In genomic region chr1:1894354-1895049, GRCh38 we compare ENCODE assay signal across 11 cellular contexts. TPM values are rescaled to one million over a fixed set of nuclear protein-coding genes. Genes with fewer than 3 reads are reported as not detected.
A peak's percentile ranks its signal among the peaks of the same experiment; 100 is the strongest.
DNase-seq lines count a peak whose midpoint lies in the region; ATAC-seq, FAIRE-seq and TF ChIP-seq lines count a peak whose summit lies in the region.
"Had no signal": no experiment of that assay in that cellular context is flagged by ENCODE, and none has a peak within 500 bp of the region (broad histone marks: within the 10 kb centered on the region; RNA-seq: fewer than 3 reads in every experiment).

No MANE protein-coding gene starts in this region.

- H3K4me1 ChIP-seq in neuronal stem cell (ENCODE audit: control insufficient read depth in 2 of 2, insufficient read depth in 1 of 2, low read depth in 1 of 2, low read length in 2 of 2) (peaks cover 14 to 24% of the 10 kb centered on the region in 2 donors), gastroesophageal sphincter (peaks cover 0 to 43% (median 20%) of the 10 kb centered on the region in 3 donors)

- no peak overlapping the region for H2BK120ac ChIP-seq in neuronal stem cell (ENCODE audit: low read depth, low read length)

- H4K8ac ChIP-seq in neuronal stem cell (ENCODE audit: low read depth, low read length), result no peak overlapping the region

- no peak for TF ChIP-seq EP300 in gastroesophageal sphincter (IDR thresholded peaks at IDR 0.05)

- H3K4me2 ChIP-seq in neuronal stem cell (ENCODE audit: insufficient read depth, low read length, poor library complexity, severe bottlenecking), result no peak overlapping the region

- no CpG with 5 or more reads among the region's 14 CpGs for WGBS in neuronal stem cell (ENCODE audit: extremely low coverage in 2 of 2, insufficient read length in 2 of 2, insufficient replicate concordance in 1 of 2), 2 donors
- 7% methylated on average over 2 of the region's 14 CpGs; no CpG with 5 or more reads in 1 of the 2 donors for WGBS in gastroesophageal sphincter (ENCODE audit: low coverage in 1 of 2), 2 donors

- H3K4me1 Mint-ChIP-seq in IgD-negative memory B cell (peaks cover 17 to 33% (median 27%) of the 10 kb centered on the region in 3 donors), Calu3 (ENCODE audit: low read depth, unreplicated experiment) (peaks cover 18% of the 10 kb centered on the region)
- H3K4me1 Mint-ChIP-seq in central memory CD8-positive, alpha-beta T cell, result peaks cover 32% of the 10 kb centered on the region

- TF ChIP-seq CTCF in C4-2B (conservative IDR thresholded peaks at IDR 0.05) (no peak), Calu3 (IDR thresholded peaks at IDR 0.05; ENCODE audit: unreplicated experiment) (no peak), gastroesophageal sphincter (IDR thresholded peaks at IDR 0.05) (no peak)

- H3K9me3 ChIP-seq in neuronal stem cell (replicated peaks in 1 of 2; ENCODE audit: control insufficient read depth in 2 of 2, insufficient read depth in 1 of 2, low read depth in 1 of 2, low read length in 2 of 2) (peaks cover 0 to 7% of the 10 kb centered on the region in 2 donors), gastroesophageal sphincter (no peaks in the 10 kb centered on the region)
- H3K9me3 ChIP-seq: upper lobe of left lung had no signal

- no peak overlapping the region for H2AFZ ChIP-seq in neuronal stem cell (ENCODE audit: low read length)

- TF ChIP-seq POLR2A in H54 (IDR thresholded peaks at IDR 0.05; ENCODE audit: low read depth, low read length) (no peak), gastroesophageal sphincter (IDR thresholded peaks at IDR 0.05) (no peak)

- H3K4ac ChIP-seq in neuronal stem cell (ENCODE audit: low read length), result no peak overlapping the region

- FAIRE-seq in H54 (lab: Jason Lieb, UNC), result no peak

- peaks cover 5% of the 10 kb centered on the region for H3K79me1 ChIP-seq in neuronal stem cell (ENCODE audit: low read depth, low read length)

- peak overlapping the region; percentile 78 for H3K14ac ChIP-seq in neuronal stem cell (ENCODE audit: low read length)

- H3K27me3 ChIP-seq in neuronal stem cell (ENCODE audit: control insufficient read depth in 3 of 3, insufficient read depth in 3 of 3, low read depth in 1 of 3, low read length in 3 of 3) (no peaks in the 10 kb centered on the region), gastroesophageal sphincter (peaks cover 31% of the 10 kb centered on the region)
- H3K27me3 ChIP-seq: upper lobe of left lung had no signal

- no peaks in the 10 kb centered on the region for H3K9me3 Mint-ChIP-seq in IgD-negative memory B cell
- no peaks in the 10 kb centered on the region for H3K9me3 Mint-ChIP-seq in central memory CD8-positive, alpha-beta T cell
- no peaks in the 10 kb centered on the region for H3K9me3 Mint-ChIP-seq in Calu3 (ENCODE audit: low read depth, unreplicated experiment)

- peak overlapping the region; percentile 92 for H2BK15ac ChIP-seq in neuronal stem cell (ENCODE audit: low read length)

- no peak for ATAC-seq in central memory CD8-positive, alpha-beta T cell (replicated peaks; ENCODE audit: extremely low read depth, poor library complexity, severe bottlenecking)
- ATAC-seq in gastroesophageal sphincter, result no peak

- peak overlapping the region; percentile 64 for H3K18ac ChIP-seq in neuronal stem cell (ENCODE audit: low read length)

- peak overlapping the region; percentile 38 for H3K9ac ChIP-seq in neuronal stem cell (ENCODE audit: low read depth, low read length, poor library complexity)

- CTCF ChIA-PET in Calu3 (lab: Charles Lee), result no interaction called here

- H3K27ac Mint-ChIP-seq in IgD-negative memory B cell (peak overlapping the region in 2 of 3 donors; percentile 53 to 95), Calu3 (ENCODE audit: unreplicated experiment) (no peak overlapping the region)
- H3K27ac Mint-ChIP-seq in central memory CD8-positive, alpha-beta T cell (ENCODE audit: low read depth), result no peak overlapping the region

- no peaks in the 10 kb centered on the region for H3K36me3 ChIP-seq in neuronal stem cell (replicated peaks in 1 of 2; ENCODE audit: control insufficient read depth in 2 of 2, insufficient read depth in 2 of 2, low read length in 2 of 2)
- no peaks in the 10 kb centered on the region for H3K36me3 ChIP-seq in gastroesophageal sphincter
- H3K36me3 ChIP-seq: upper lobe of left lung had no signal

- peak overlapping the region; percentile 21 for H2BK5ac ChIP-seq in neuronal stem cell (ENCODE audit: low read length)

- no peak for DNase-seq in central memory CD8-positive, alpha-beta T cell (ENCODE audit: low spot score in 2 of 2)
- DNase-seq in neuronal stem cell (ENCODE audit: low spot score) (no peak), 8988T (no peak), Calu3 (no peak), H54 (ENCODE audit: insufficient read length, low spot score) (no peak)
- DNase-seq: kidney glomerular epithelial cell, SIG-M5 had no signal

- H3K27me3 Mint-ChIP-seq in IgD-negative memory B cell, result peaks cover 7% of the 10 kb centered on the region
- H3K27me3 Mint-ChIP-seq in central memory CD8-positive, alpha-beta T cell, result peaks cover 14% of the 10 kb centered on the region
- H3K27me3 Mint-ChIP-seq in Calu3 (ENCODE audit: unreplicated experiment), result no peaks in the 10 kb centered on the region

- H3K4me3 ChIP-seq in neuronal stem cell (ENCODE audit: low read length in 2 of 2) (no peak overlapping the region), gastroesophageal sphincter (no peak overlapping the region)

- H3K36me3 Mint-ChIP-seq in IgD-negative memory B cell, result peaks cover 3% of the 10 kb centered on the region
- peaks cover 10% of the 10 kb centered on the region for H3K36me3 Mint-ChIP-seq in central memory CD8-positive, alpha-beta T cell (ENCODE audit: insufficient read depth)
- H3K36me3 Mint-ChIP-seq in Calu3 (ENCODE audit: insufficient read depth, unreplicated experiment), result peaks cover 32% of the 10 kb centered on the region

- H3K23ac ChIP-seq in neuronal stem cell (ENCODE audit: low read depth, low read length, poor library complexity), result peak overlapping the region; percentile 61

- H3K4me3 Mint-ChIP-seq in IgD-negative memory B cell (peak overlapping the region in 3 of 4 donors; percentile 65 to 90 (median 88)), Calu3 (ENCODE audit: low read depth, unreplicated experiment) (no peak overlapping the region)
- peak overlapping the region; percentile 43 for H3K4me3 Mint-ChIP-seq in central memory CD8-positive, alpha-beta T cell

- H2BK12ac ChIP-seq in neuronal stem cell (ENCODE audit: low read length), result peak overlapping the region; percentile 81

- BruUV-seq in Calu3 (replicated peaks; lab: Mats Ljungman, UMichigan), result no TSS peak

- peak overlapping the region; percentile 27 for H3K27ac ChIP-seq in C4-2B
- no peak overlapping the region for H3K27ac ChIP-seq in neuronal stem cell (replicated peaks; ENCODE audit: low read length)
- no peak overlapping the region for H3K27ac ChIP-seq in gastroesophageal sphincter
- H3K27ac ChIP-seq: upper lobe of left lung had no signal

- H4K91ac ChIP-seq in neuronal stem cell (ENCODE audit: low read depth, low read length, poor library complexity), result no peak overlapping the region

- H2AK5ac ChIP-seq in neuronal stem cell (ENCODE audit: low read depth, low read length), result peak overlapping the region; percentile 79

- intact Hi-C loops in Calu3 (cut with micrococcal nuclease; ENCODE audit: unreplicated experiment), result no loop called here

RNA-seq across cellular contexts. Expression of gene GNB1, which starts 3.6 kb away (rescaled TPM):
- polyA plus RNA-seq in IgD-negative memory B cell, result 40.0 TPM
- 291 TPM for polyA plus RNA-seq in neuronal stem cell (2013, experiment 1 of 2)
- polyA plus RNA-seq in neuronal stem cell (2013, experiment 2 of 2), result 287 TPM
- total RNA-seq in Calu3 (2022), result 251 and 252 TPM in 2 replicates
- 100 to 1,000 TPM; 129 to 175 (median 136) TPM for total RNA-seq in gastroesophageal sphincter

RNA-seq across cellular contexts. Expression of gene CALML6, which starts 20.6 kb away (rescaled TPM):
- not detected for polyA plus RNA-seq in IgD-negative memory B cell
- 0.07 TPM for polyA plus RNA-seq in neuronal stem cell (2013, experiment 1 of 2)
- polyA plus RNA-seq in neuronal stem cell (2013, experiment 2 of 2), result 0.08 TPM
- 0.59 and 1.3 TPM in 2 replicates for total RNA-seq in Calu3 (2022)
- total RNA-seq in gastroesophageal sphincter, result under 1 TPM in 2 of 4 donors, not detected in 2; 0.40 to 0.47 TPM

RNA-seq across cellular contexts. Expression of gene TMEM52, which starts 24.6 kb away (rescaled TPM):
- not detected for polyA plus RNA-seq in IgD-negative memory B cell
- polyA plus RNA-seq in neuronal stem cell (2013, experiment 1 of 2), result 7.3 TPM
- 7.1 TPM for polyA plus RNA-seq in neuronal stem cell (2013, experiment 2 of 2)
- total RNA-seq in Calu3 (2022) (0.64 and 1.1 TPM in 2 replicates), gastroesophageal sphincter (1 to 10 TPM in 3 of 4 donors, under 1 TPM in 1; 0.40 to 3.1 (median 1.8) TPM)

Comparison
In these comparisons a context has a peak if more than half of its experiments do, and no peak if none do; other contexts are left out.
1. H3K27ac Mint-ChIP-seq: peak in IgD-negative memory B cell (2 of 3); none in central memory CD8-positive, alpha-beta T cell (single experiment) and Calu3 (single experiment).